9 cellular contexts compared by ENCODE assay signal in the genomic region with DNA sequence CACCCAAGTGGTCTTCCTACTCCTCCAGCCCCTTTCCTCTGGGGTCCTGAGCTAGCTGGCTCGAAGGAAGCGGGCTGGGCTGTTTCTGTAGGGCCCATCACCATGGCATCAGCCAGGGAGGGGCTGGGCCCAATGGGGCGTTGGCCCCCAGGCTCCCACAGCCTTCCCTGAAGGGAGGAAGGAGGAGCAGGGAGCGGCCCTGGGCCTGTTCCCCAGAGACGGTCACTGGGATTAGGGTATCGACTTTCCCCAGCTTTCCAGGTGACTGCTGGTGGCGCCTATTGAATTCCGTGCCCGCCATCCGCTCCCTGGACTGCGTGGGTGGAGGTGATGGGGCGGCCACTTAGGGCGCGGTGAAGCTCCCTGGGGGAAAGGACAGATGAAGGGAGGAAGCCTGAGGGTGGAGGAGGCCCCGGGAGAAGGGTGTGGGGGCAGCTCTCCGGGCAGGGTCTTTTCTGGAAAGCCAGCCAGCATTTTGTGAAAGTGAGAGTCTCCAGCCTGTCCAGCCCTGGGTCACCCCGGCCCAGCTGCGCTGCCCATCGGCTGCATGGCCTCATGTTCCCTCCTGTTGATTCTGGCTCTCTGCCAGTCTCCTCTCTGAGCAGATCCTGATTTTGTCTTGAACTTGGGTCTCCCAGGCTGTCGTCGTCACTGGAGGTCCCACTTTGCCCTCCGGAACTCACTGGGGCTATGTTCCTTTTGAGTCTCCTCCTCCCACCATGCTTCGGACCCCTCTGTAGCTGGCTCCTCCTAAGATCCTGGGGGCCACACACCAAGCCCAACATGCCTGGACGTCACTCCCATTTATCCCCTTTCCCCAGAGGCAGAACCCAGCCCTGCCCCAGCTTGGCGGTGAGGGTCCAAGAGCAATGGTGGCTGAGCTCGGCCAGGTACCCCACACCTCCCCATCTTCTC. TPM values are rescaled to one million over a fixed set of nuclear protein-coding genes. Genes with fewer than 3 reads are reported as not detected.
DNase-seq lines count a peak whose midpoint lies in the region; ATAC-seq, FAIRE-seq and TF ChIP-seq lines count a peak whose summit lies in the region.
"Had no signal": no experiment of that assay in that cellular context is flagged by ENCODE, and none has a peak within 500 bp of the region (broad histone marks: within the 10 kb centered on the region; RNA-seq: fewer than 3 reads in every experiment).

No MANE protein-coding gene starts in this region.

- peak in 3 of 4 donors; percentile 18 to 47 (median 46) for ATAC-seq in pancreas
- ATAC-seq in GM21528 (IDR thresholded peaks at IDR 0.05; ENCODE audit: low FRiP score, unreplicated experiment): no peak
- no peak for ATAC-seq in GM18868 (IDR thresholded peaks at IDR 0.05; ENCODE audit: unreplicated experiment)
- ATAC-seq in HG02763 (IDR thresholded peaks at IDR 0.05; ENCODE audit: unreplicated experiment): no peak

- H3K4me1 ChIP-seq in Peyer's patch: peaks cover 36 to 87% (median 40%) of the 10 kb centered on the region in 4 donors
- peaks cover 10 to 60% of the 10 kb centered on the region in 2 donors for H3K4me1 ChIP-seq in esophagus (ENCODE audit: control insufficient read depth in 2 of 2, insufficient read depth in 2 of 2, low read length in 1 of 2)
- H3K4me1 ChIP-seq in pancreas: peaks cover 41 to 59% (median 49%) of the 10 kb centered on the region in 3 donors

- WGBS in esophagus, 2 donors: 37 to 47% methylated on average over 24 to 26 of the region's 26 CpGs
- WGBS in pancreas, 2 donors: 37 to 52% methylated on average over 26 of the region's 26 CpGs

- intact Hi-C loops in pancreas (cut with DNase I): no loop called here

- no peak for FAIRE-seq in pancreas (lab: Jason Lieb, UNC)

- no peaks in the 10 kb centered on the region for H3K27me3 ChIP-seq in Peyer's patch
- H3K27me3 ChIP-seq in esophagus (ENCODE audit: control insufficient read depth in 1 of 2, insufficient read depth in 2 of 2, low read length in 2 of 2): no peaks in the 10 kb centered on the region
- H3K27me3 ChIP-seq in pancreas: no peaks in the 10 kb centered on the region

- TF ChIP-seq POLR2A in Peyer's patch (IDR thresholded peaks at IDR 0.05): no peak

- H3K9me3 ChIP-seq in Peyer's patch (no peaks in the 10 kb centered on the region), esophagus (ENCODE audit: control insufficient read depth in 2 of 2, insufficient read depth in 1 of 2, low read depth in 1 of 2, low read length in 1 of 2) (no peaks in the 10 kb centered on the region), pancreas (no peaks in the 10 kb centered on the region)

- H3K36me3 ChIP-seq in Peyer's patch: peaks cover 0 to 4% (median 0%) of the 10 kb centered on the region in 3 donors
- H3K36me3 ChIP-seq in esophagus (ENCODE audit: control insufficient read depth in 2 of 2, insufficient read depth in 2 of 2, low read length in 1 of 2): peaks cover 4 to 16% of the 10 kb centered on the region in 2 donors
- no peaks in the 10 kb centered on the region for H3K36me3 ChIP-seq in pancreas

- TF ChIP-seq CTCF in Peyer's patch (IDR thresholded peaks at IDR 0.05): no peak
- no peak for TF ChIP-seq CTCF in pancreas (IDR thresholded peaks at IDR 0.05)

- peak overlapping the region; percentile 36 to 88 (median 68) for H3K27ac ChIP-seq in Peyer's patch
- H3K27ac ChIP-seq in esophagus (ENCODE audit: low read depth in 2 of 2, low read length in 1 of 2): peak overlapping the region; percentile 88 to 95
- peak overlapping the region; percentile 40 to 82 (median 66) for H3K27ac ChIP-seq in pancreas

- H3K4me3 ChIP-seq in Peyer's patch: peak overlapping the region in 2 of 4 donors; percentile 26 to 32
- peak overlapping the region in 1 of 2 donors; percentile 20 for H3K4me3 ChIP-seq in esophagus (ENCODE audit: low read depth in 1 of 2, low read length in 2 of 2)
- H3K4me3 ChIP-seq in pancreas: no peak overlapping the region

- peak; percentile 58 for DNase-seq in Daoy (ENCODE audit: low read depth)
- peak in 1 of 3 donors; percentile 74 for DNase-seq in Peyer's patch
- peak in 1 of 6 donors; percentile 69 for DNase-seq in pancreas
- no peak for DNase-seq in GDM1 (lab: John Stamatoyannopoulos, UW)
- DNase-seq: SIG-M5 had no signal

RNA-seq across cellular contexts. Expression of gene NHERF1, which starts 9.8 kb away (rescaled TPM):
- total RNA-seq in Daoy (2014; rRNA removed; shearing (Covaris generic)): 38.1 and 44.8 TPM in 2 replicates
- total RNA-seq in Peyer's patch (100 to 1,000 TPM; 121 to 600 (median 488) TPM), pancreas (10 to 100 TPM; 40.1 to 78.5 (median 55.9) TPM)
- polyA plus RNA-seq in esophagus (100 to 1,000 TPM; 108 to 224 TPM), pancreas (10 to 100 TPM; 48.9 to 91.9 TPM)

RNA-seq across cellular contexts. Expression of gene NAT9, which starts 18.0 kb away (rescaled TPM):
- total RNA-seq in Daoy (2014; rRNA removed; shearing (Covaris generic)): 30.0 and 31.1 TPM in 2 replicates
- total RNA-seq in Peyer's patch (10 to 100 TPM; 23.1 to 85.0 (median 37.4) TPM), pancreas (10 to 100 TPM; 14.4 to 27.6 (median 22.4) TPM)
- polyA plus RNA-seq in esophagus (10 to 100 TPM; 19.7 to 25.6 TPM), pancreas (10 to 100 TPM; 38.3 to 38.5 TPM)

RNA-seq across cellular contexts. Expression of gene RAB37, which starts 21.1 kb away (rescaled TPM):
- total RNA-seq in Daoy (2014; rRNA removed; shearing (Covaris generic)): not detected in 2 replicates
- 10 to 100 TPM in 1 of 4 donors, 1 to 10 TPM in 3; 1.1 to 35.5 (median 4.4) TPM for total RNA-seq in Peyer's patch
- polyA plus RNA-seq in esophagus: under 1 TPM; 0.66 to 0.86 TPM
- 1 to 10 TPM in 3 of 6 donors, under 1 TPM in 3; 0.79 to 1.8 (median 1.2) TPM for total RNA-seq in pancreas
- 1 to 10 TPM; 1.3 to 3.1 TPM for polyA plus RNA-seq in pancreas

RNA-seq across cellular contexts. Expression of gene CD300LF, which starts 45.5 kb away (rescaled TPM):
- total RNA-seq in Daoy (2014; rRNA removed; shearing (Covaris generic)): not detected in 2 replicates
- total RNA-seq in Peyer's patch (1 to 10 TPM in 2 of 4 donors, not detected in 2; 1.1 to 1.7 TPM), pancreas (1 to 10 TPM in 1 of 6 donors, under 1 TPM in 5; 0.19 to 4.7 (median 0.26) TPM)
- polyA plus RNA-seq in esophagus (under 1 TPM; 0.04 to 0.14 TPM), pancreas (under 1 TPM; 0.28 to 0.42 TPM)

Comparison
In these comparisons a context has a peak if more than half of its experiments do, and no peak if none do; other contexts are left out.
1. ATAC-seq: peak in pancreas (3 of 4); none in GM21528 (single experiment), GM18868 (single experiment) and HG02763 (single experiment).
2. Peak in every context shown above with its lines, with median percentiles within 50 percentile points of each other: H3K27ac ChIP-seq.